Comparison of ENCODE assay signal across 8 cellular contexts in genomic region chr19:1276620-1277007, GRCh38. TPM values are rescaled to one million over a fixed set of nuclear protein-coding genes. Genes with fewer than 3 reads are reported as not detected.
A peak's percentile ranks its signal among the peaks of the same experiment; 100 is the strongest.
DNase-seq lines count a peak whose midpoint lies in the region; ATAC-seq and TF ChIP-seq lines count a peak whose summit lies in the region.

No MANE protein-coding gene starts in this region.

- H3K27me3 ChIP-seq in WERI-Rb-1 (ENCODE audit: insufficient read depth, low read depth, severe bottlenecking) = no peaks in the 10 kb centered on the region

- H3K27me3 Mint-ChIP-seq in stimulated activated naive B cell treated with anti-CD40 and anti-IgM and Interleukin-4, amounts not matched to agents 10 μg/mL and 1 μg/mL and 100 μg/mL, for 72 hours = peaks cover 0 to 2% of the 10 kb centered on the region in 2 donors

- peak overlapping the region; percentile 98 for H3K27ac Mint-ChIP-seq in stimulated activated naive B cell treated with anti-CD40 and anti-IgM and Interleukin-4, amounts not matched to agents 10 μg/mL and 1 μg/mL and 100 μg/mL, for 72 hours

- H3K4me3 ChIP-seq in WERI-Rb-1 (ENCODE audit: low read depth, low read length) = peak overlapping the region; percentile 59
- H3K4me3 ChIP-seq in fibroblast of the aortic adventitia (ENCODE audit: low read depth, low read length) = peak overlapping the region; percentile 76

- peak; percentile 34 for DNase-seq in NCI-H2196 (lab: John Stamatoyannopoulos, UW; ENCODE audit: unreplicated experiment)
- no peak for DNase-seq in NCI-H2196 treated with DMSO at 0.1 percent for 48 hours (lab: John Stamatoyannopoulos, UW; ENCODE audit: unreplicated experiment)
- DNase-seq in WERI-Rb-1 = no peak
- no peak for DNase-seq in fibroblast of the aortic adventitia (ENCODE audit: low read depth)
- no peak for DNase-seq in stimulated activated naive B cell treated with anti-CD40 and anti-IgM and Interleukin-4, amounts not matched to agents 10 μg/mL and 1 μg/mL and 100 μg/mL, for 72 hours
- DNase-seq in retina = no peak
- no peak for DNase-seq in C1 segment of cervical spinal cord (lab: John Stamatoyannopoulos, UW)

- H3K9me3 ChIP-seq in WERI-Rb-1 (ENCODE audit: severe bottlenecking) = no peaks in the 10 kb centered on the region

- H3K36me3 ChIP-seq in WERI-Rb-1 = peaks cover 66% of the 10 kb centered on the region

- peak overlapping the region; percentile 90 to 93 for H3K4me3 Mint-ChIP-seq in stimulated activated naive B cell treated with anti-CD40 and anti-IgM and Interleukin-4, amounts not matched to agents 10 μg/mL and 1 μg/mL and 100 μg/mL, for 72 hours

- peak overlapping the region; percentile 92 for H3K27ac ChIP-seq in WERI-Rb-1

- no peak for ATAC-seq in stimulated activated naive B cell treated with anti-CD40 and anti-IgM and Interleukin-4, amounts not matched to agents 10 μg/mL and 1 μg/mL and 100 μg/mL, for 72 hours (replicated peaks)
- no peak for ATAC-seq in GM18520 (IDR thresholded peaks at IDR 0.05; ENCODE audit: unreplicated experiment)

- no peaks in the 10 kb centered on the region for H3K9me3 Mint-ChIP-seq in stimulated activated naive B cell treated with anti-CD40 and anti-IgM and Interleukin-4, amounts not matched to agents 10 μg/mL and 1 μg/mL and 100 μg/mL, for 72 hours

- peaks cover 42 to 66% of the 10 kb centered on the region in 2 donors for H3K4me1 Mint-ChIP-seq in stimulated activated naive B cell treated with anti-CD40 and anti-IgM and Interleukin-4, amounts not matched to agents 10 μg/mL and 1 μg/mL and 100 μg/mL, for 72 hours

- no peak for TF ChIP-seq CTCF in WERI-Rb-1 (IDR thresholded peaks at IDR 0.05; ENCODE audit: low read depth, low read length)
- no peak for TF ChIP-seq CTCF in fibroblast of the aortic adventitia (IDR thresholded peaks at IDR 0.05; ENCODE audit: insufficient read depth, low read length)

- peaks cover 52 to 63% of the 10 kb centered on the region in 2 donors for H3K36me3 Mint-ChIP-seq in stimulated activated naive B cell treated with anti-CD40 and anti-IgM and Interleukin-4, amounts not matched to agents 10 μg/mL and 1 μg/mL and 100 μg/mL, for 72 hours

RNA-seq across cellular contexts. Expression of gene FAM174C, which starts 1.3 kb away (rescaled TPM):
- 25.2 and 123 TPM in 2 replicates for total RNA-seq in fibroblast of the aortic adventitia (ENCODE audit: low replicate concordance)

RNA-seq across cellular contexts. Expression of gene CIRBP, which starts 7.5 kb away (rescaled TPM):
- 245 and 776 TPM in 2 replicates for total RNA-seq in fibroblast of the aortic adventitia (ENCODE audit: low replicate concordance)

RNA-seq across cellular contexts. Expression of gene EFNA2, which starts 9.1 kb away (rescaled TPM):
- not detected in 2 replicates for total RNA-seq in fibroblast of the aortic adventitia (ENCODE audit: low replicate concordance)

RNA-seq across cellular contexts. Expression of gene MIDN, which starts 28.2 kb away (rescaled TPM):
- 23.2 and 32.5 TPM in 2 replicates for total RNA-seq in fibroblast of the aortic adventitia (ENCODE audit: low replicate concordance)

RNA-seq across cellular contexts. Expression of gene ATP5F1D, which starts 35.1 kb away (rescaled TPM):
- 15.7 and 55.6 TPM in 2 replicates for total RNA-seq in fibroblast of the aortic adventitia (ENCODE audit: low replicate concordance)
